In genomic region chr5:33184367-33184766, GRCh38 we compare ENCODE assay signal across 3 cellular contexts.
TF ChIP-seq lines count a peak whose summit lies in the region.

No MANE protein-coding gene starts in this region.

TF ChIP-seq in HEK293, 187 proteins besides CTCF, POLR2A, EP300 and RAD21 (continued from another document and continues in another):
- TF ChIP-seq ZSCAN4 (tag by site-specific recombination; IDR thresholded peaks at IDR 0.05) (no peak), ZNF148 (tag by site-specific recombination; IDR thresholded peaks at IDR 0.05; ENCODE audit: borderline replicate concordance) (no peak), ZNF521 (tag by site-specific recombination; IDR thresholded peaks at IDR 0.05) (no peak), INSM2 (tag by site-specific recombination; IDR thresholded peaks at IDR 0.05) (no peak), ZNF610 (tag by site-specific recombination; IDR thresholded peaks at IDR 0.05; ENCODE audit: borderline replicate concordance) (no peak), ZNF391 (tag by site-specific recombination; IDR thresholded peaks at IDR 0.05; ENCODE audit: borderline replicate concordance, low read depth) (no peak), AEBP2 (tag by site-specific recombination; IDR thresholded peaks at IDR 0.05; ENCODE audit: borderline replicate concordance) (no peak), GLIS1 (tag by site-specific recombination; IDR thresholded peaks at IDR 0.05) (peak; percentile 89), ZNF48 (tag by site-specific recombination; IDR thresholded peaks at IDR 0.05) (no peak), ZNF19 (tag by site-specific recombination; IDR thresholded peaks at IDR 0.05; ENCODE audit: low read depth) (no peak)

TF ChIP-seq in K562, 482 proteins besides CTCF, POLR2A, EP300 and RAD21 (continued from another document):
- TF ChIP-seq TFE3 (CRISPR knock-in tag; IDR thresholded peaks at IDR 0.05): 0 out of 2 replicates have a peak, but pooled peaks have one; percentile 21
- TF ChIP-seq FOXP4 (CRISPR knock-in tag; IDR thresholded peaks at IDR 0.05; ENCODE audit: borderline replicate concordance): no peak
- TF ChIP-seq HNRNPL (IDR thresholded peaks at IDR 0.05; ENCODE audit: low read depth, low read length): no peak
- no peak for TF ChIP-seq TBP (optimal IDR thresholded peaks at IDR 0.05; ENCODE audit: low read depth, low read length)
- TF ChIP-seq FOXP1 (CRISPR knock-in tag; IDR thresholded peaks at IDR 0.05): no peak
- no peak for TF ChIP-seq BACH1 (tag; IDR thresholded peaks at IDR 0.05)
- TF ChIP-seq TAL1 (IDR thresholded peaks at IDR 0.05): peak; percentile 22; the same call in 1 of the 2 replicates
- TF ChIP-seq ZNF175 (CRISPR knock-in tag; IDR thresholded peaks at IDR 0.05; ENCODE audit: low read depth): no peak
- TF ChIP-seq MYC (IDR thresholded peaks at IDR 0.05; ENCODE audit: low read depth, low read length): no peak
- TF ChIP-seq MYC (CRISPR knock-in tag; IDR thresholded peaks at IDR 0.05; ENCODE audit: borderline replicate concordance, low read depth): no peak

TF ChIP-seq in SK-N-SH treated with all-trans-retinoic acid at 6 μM for 48 hours, 23 proteins besides CTCF, POLR2A, EP300 and RAD21 (continued from another document):
- TF ChIP-seq ESRRG (CRISPR knock-in tag; IDR thresholded peaks at IDR 0.05) (no peak), ZNF8 (CRISPR knock-in tag; IDR thresholded peaks at IDR 0.05) (no peak), CSDC2 (CRISPR knock-in tag; IDR thresholded peaks at IDR 0.05) (no peak), PPARA (CRISPR knock-in tag; IDR thresholded peaks at IDR 0.05; ENCODE audit: borderline replicate concordance) (no peak), ARNTL (CRISPR knock-in tag; IDR thresholded peaks at IDR 0.05; ENCODE audit: borderline replicate concordance, low read depth) (no peak), GLIS3 (CRISPR knock-in tag; IDR thresholded peaks at IDR 0.05) (no peak), RARB (CRISPR knock-in tag; IDR thresholded peaks at IDR 0.05) (no peak), PATZ1 (CRISPR knock-in tag; IDR thresholded peaks at IDR 0.05; ENCODE audit: borderline replicate concordance) (no peak), ZNF70 (CRISPR knock-in tag; IDR thresholded peaks at IDR 0.05) (no peak), CSRNP3 (CRISPR knock-in tag; IDR thresholded peaks at IDR 0.05) (no peak)
